ENCODE assay signal across 8 cellular contexts in the genomic region with DNA sequence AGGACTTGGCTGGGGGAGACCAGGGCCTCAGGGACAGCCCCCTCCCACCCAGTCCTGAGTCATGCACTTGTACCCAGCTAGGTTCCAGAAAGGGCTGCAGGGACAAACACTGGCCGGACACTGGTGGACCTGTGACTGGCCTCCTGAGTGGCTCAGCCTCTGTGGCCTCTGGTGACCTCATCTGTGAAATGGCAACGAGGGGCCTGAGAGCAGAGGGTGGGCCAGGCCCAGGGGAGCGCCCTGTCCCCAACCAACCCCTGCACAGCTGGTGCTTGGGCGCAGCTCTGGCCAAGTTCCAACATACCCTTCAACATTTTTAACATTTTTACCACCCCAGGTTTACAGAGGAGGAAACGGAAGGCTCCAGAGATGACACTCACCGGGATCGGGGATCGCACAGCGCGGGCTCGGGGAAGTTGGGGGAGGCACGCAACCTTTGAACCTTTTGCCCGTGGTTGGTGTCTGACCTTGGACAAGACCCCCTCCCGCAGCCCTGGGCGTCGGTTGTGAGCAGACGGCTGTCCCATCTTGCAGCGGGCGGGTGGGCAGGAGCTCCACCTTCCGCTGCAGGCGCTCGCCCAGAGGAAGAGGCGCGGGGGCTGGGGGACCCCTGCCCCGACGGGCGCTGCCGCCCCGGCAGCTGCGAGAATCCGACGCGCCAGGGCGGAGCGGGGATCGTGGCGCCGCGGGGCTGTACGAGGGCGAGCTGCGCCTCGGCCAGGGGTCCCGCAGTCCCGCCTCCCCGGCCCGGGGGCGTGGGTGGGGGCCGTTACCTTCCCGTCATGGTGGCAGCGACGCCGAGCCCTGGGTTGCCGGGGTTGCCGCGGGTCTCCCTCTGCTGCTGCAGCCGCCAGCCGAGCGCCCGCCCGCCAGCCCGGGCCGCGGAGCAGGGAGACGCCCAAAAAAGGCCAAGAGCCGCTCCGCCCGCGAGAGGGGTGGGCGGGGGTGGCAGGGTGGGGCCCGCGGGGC. TPM values are rescaled to one million over a fixed set of nuclear protein-coding genes. Genes with fewer than 3 reads are reported as not detected.
DNase-seq lines count a peak whose midpoint lies in the region; ATAC-seq and TF ChIP-seq lines count a peak whose summit lies in the region.

No MANE protein-coding gene starts in this region.

- H3K9ac ChIP-seq in NT2/D1 (ENCODE audit: insufficient read length, low read depth) (peak overlapping the region; percentile 70), stomach smooth muscle (ENCODE audit: low read length in 2 of 2) (peak overlapping the region; percentile 96 to 98)

- H3K4me1 ChIP-seq in NT2/D1 (ENCODE audit: insufficient read depth, insufficient read length) (peaks cover 11% of the 10 kb centered on the region), left lung (peaks cover 6 to 30% of the 10 kb centered on the region in 2 donors), stomach smooth muscle (ENCODE audit: control insufficient read depth, insufficient read depth, low read length) (peaks cover 56% of the 10 kb centered on the region)

- peak; percentile 29 for DNase-seq in COLO829 (ENCODE audit: low spot score)
- no peak for DNase-seq in NT2/D1 (ENCODE audit: low read depth, low spot score)
- DNase-seq in cardiac fibroblast (ENCODE audit: low read depth in 2 of 2), result no peak
- DNase-seq in left lung, result peak in 1 of 2 donors; percentile 84
- no peak for DNase-seq in cerebellum (ENCODE audit: low spot score)

- peak overlapping the region; percentile 49 for H3K4me3 ChIP-seq in NT2/D1 (ENCODE audit: insufficient read length, low read depth)
- peak overlapping the region; percentile 45 to 61 for H3K4me3 ChIP-seq in cardiac fibroblast (replicated peaks in 1 of 2; ENCODE audit: low read depth in 2 of 2, low read length in 2 of 2)
- peak overlapping the region; percentile 46 to 55 for H3K4me3 ChIP-seq in left lung
- peak overlapping the region; percentile 95 to 97 for H3K4me3 ChIP-seq in stomach smooth muscle (ENCODE audit: low read length in 2 of 2)

- no peaks in the 10 kb centered on the region for H3K9me3 ChIP-seq in NT2/D1 (ENCODE audit: insufficient read depth, low read length)
- H3K9me3 ChIP-seq in left lung, result no peaks in the 10 kb centered on the region
- no peaks in the 10 kb centered on the region for H3K9me3 ChIP-seq in stomach smooth muscle (ENCODE audit: control insufficient read depth in 2 of 2, low read length in 2 of 2)

- H3K27ac ChIP-seq in left lung (peak overlapping the region; percentile 65 to 86), stomach smooth muscle (ENCODE audit: low read length) (peak overlapping the region; percentile 99)

- intact Hi-C loops in left lung (cut with DNase I), result no loop called here

- peak; percentile 65 for ATAC-seq in left lung
- ATAC-seq in GM19455 (IDR thresholded peaks at IDR 0.05; ENCODE audit: unreplicated experiment), result no peak
- ATAC-seq in HG02610 (IDR thresholded peaks at IDR 0.05; ENCODE audit: unreplicated experiment), result no peak

- TF ChIP-seq CTCF in cardiac fibroblast (IDR thresholded peaks at IDR 0.05; ENCODE audit: low read depth, low read length) (no peak), left lung (IDR thresholded peaks at IDR 0.05) (no peak)

- H3K36me3 ChIP-seq in NT2/D1 (ENCODE audit: insufficient read depth, insufficient read length, low read length), result peaks cover 5% of the 10 kb centered on the region
- no peaks in the 10 kb centered on the region for H3K36me3 ChIP-seq in left lung
- H3K36me3 ChIP-seq in stomach smooth muscle (ENCODE audit: control insufficient read depth in 2 of 2, insufficient read depth in 2 of 2, low read length in 2 of 2), result peaks cover 3 to 4% of the 10 kb centered on the region in 2 donors

- H3K27me3 ChIP-seq in NT2/D1 (ENCODE audit: insufficient read depth, insufficient read length) (peaks cover 65% of the 10 kb centered on the region), left lung (peaks cover 0 to 66% of the 10 kb centered on the region in 2 donors), stomach smooth muscle (ENCODE audit: control insufficient read depth in 1 of 2, insufficient read depth in 2 of 2, low read length in 2 of 2) (no peaks in the 10 kb centered on the region)

RNA-seq across cellular contexts. Expression of gene LIMS2, which starts 0.8 kb away (rescaled TPM):
- total RNA-seq in left lung, result 100 to 1,000 TPM in 1 of 2 donors, 10 to 100 TPM in 1; 50.5 to 122 TPM
- 3.3 TPM for total RNA-seq in cerebellum

RNA-seq across cellular contexts. Expression of gene SFT2D3, which starts 26.8 kb away (rescaled TPM):
- total RNA-seq in left lung (1 to 10 TPM; 4.7 to 6.8 TPM), cerebellum (7.6 TPM)

RNA-seq across cellular contexts. Expression of gene GPR17, which starts 28.6 kb away (rescaled TPM):
- total RNA-seq in left lung (under 1 TPM; 0.24 to 0.26 TPM), cerebellum (8.9 TPM)

Comparison
In these comparisons a context has a peak if more than half of its experiments do, and no peak if none do; other contexts are left out.
1. RNA of gene LIMS2, which starts 0.8 kb away (total RNA-seq): 50.5 to 122 TPM in left lung; 3.3 TPM in cerebellum (single experiment); every median in the first group is over 10 times any median in the second.
2. Peak in every context shown above with its lines, with median percentiles within 50 percentile points of each other: H3K4me3 ChIP-seq.